Comparison of ENCODE assay signal across 23 cellular contexts in the genomic region with DNA sequence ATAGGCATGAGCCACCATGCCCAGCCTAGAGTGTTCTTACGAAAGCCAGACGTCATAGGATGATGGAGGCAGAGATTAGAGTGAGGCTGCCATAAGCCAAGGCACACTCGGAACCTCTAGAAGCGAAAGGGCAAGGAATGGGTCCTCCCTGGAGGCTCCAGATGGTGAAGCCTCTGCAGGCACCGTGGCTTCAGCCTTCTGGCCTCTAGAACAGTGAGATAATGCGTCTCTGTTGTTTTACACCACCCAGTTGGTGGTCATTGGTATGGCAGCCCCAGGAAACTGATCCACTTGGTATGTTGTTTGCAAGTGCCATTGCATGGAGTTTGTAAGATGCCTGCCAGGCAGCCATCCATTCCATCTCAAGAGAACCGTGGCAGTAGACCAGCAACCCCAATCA.
DNase-seq lines count a peak whose midpoint lies in the region; ATAC-seq and FAIRE-seq lines count a peak whose summit lies in the region.
"Had no signal": no experiment of that assay in that cellular context is flagged by ENCODE, and none has a peak within 500 bp of the region (broad histone marks: within the 10 kb centered on the region; RNA-seq: fewer than 3 reads in every experiment).

No MANE protein-coding gene starts in this region.

- H3K36me3 Mint-ChIP-seq in activated CD8-positive, alpha-beta memory T cell treated with anti-CD3 and anti-CD28 coated beads, Interleukin-2, amount 10 ng/mL, durations not matched to agents 7 days and 5 days = no peaks in the 10 kb centered on the region
- H3K36me3 Mint-ChIP-seq: CD4-positive, CD25-positive, alpha-beta regulatory T cell; CD8-positive, alpha-beta T cell had no signal

- peak; percentile 19 for DNase-seq in activated CD8-positive, alpha-beta memory T cell treated with anti-CD3 and anti-CD28 coated beads for 24 hours
- DNase-seq in activated CD8-positive, alpha-beta memory T cell treated with anti-CD3 and anti-CD28 coated beads, Interleukin-2, amount 50 U/mL, for 4 hours = no peak
- peak; percentile 18 for DNase-seq in activated CD8-positive, alpha-beta memory T cell treated with anti-CD3 and anti-CD28 coated beads, Interleukin-2, amount 10 ng/mL, durations not matched to agents 7 days and 5 days
- DNase-seq in islet precursor cell = peak; percentile 5
- no peak for DNase-seq in trophoblast cell
- no peak for DNase-seq in urothelium cell line (ENCODE audit: low spot score)
- DNase-seq in amniotic stem cell (lab: John Stamatoyannopoulos, UW) = no peak
- DNase-seq: Caco-2; CD4-positive, CD25-positive, alpha-beta regulatory T cell; DND-41; H9 had no signal

- no peak overlapping the region for H2BK5ac ChIP-seq in trophoblast cell (ENCODE audit: low read depth, low read length, poor library complexity)

- no CpG with 5 or more reads among the region's 7 CpGs for WGBS in trophoblast cell (ENCODE audit: extremely low coverage, insufficient coverage, insufficient read length)

- FAIRE-seq in urothelium cell line (lab: Jason Lieb, UNC) = no peak
- FAIRE-seq: A204.1, G401.6, GM12892, GM19239 had no signal

- H4K12ac ChIP-seq in trophoblast cell (ENCODE audit: low read depth, low read length) = no peak overlapping the region

- H3K4me3 ChIP-seq in trophoblast cell (ENCODE audit: low read depth, low read length) = peak overlapping the region; percentile 44
- H3K4me3 ChIP-seq: BLaER1, GM23338 had no signal

- no peak overlapping the region for H3K27ac ChIP-seq in trophoblast cell (ENCODE audit: low read depth, low read length)
- H3K27ac ChIP-seq: 22Rv1, BLaER1, C4-2B had no signal

- no peak overlapping the region for H3K23ac ChIP-seq in trophoblast cell (ENCODE audit: low read length)

- H3K27me3 ChIP-seq in trophoblast cell (ENCODE audit: insufficient read depth, low read length) = no peaks in the 10 kb centered on the region
- H3K27me3 ChIP-seq: BLaER1 had no signal

- no peaks in the 10 kb centered on the region for H3K79me1 ChIP-seq in trophoblast cell (ENCODE audit: low read length)

- no peaks in the 10 kb centered on the region for H3K27me3 Mint-ChIP-seq in activated CD8-positive, alpha-beta memory T cell treated with anti-CD3 and anti-CD28 coated beads, Interleukin-2, amount 10 ng/mL, durations not matched to agents 7 days and 5 days
- H3K27me3 Mint-ChIP-seq: B cell; CD4-positive, CD25-positive, alpha-beta regulatory T cell had no signal

- no peak overlapping the region for H2AFZ ChIP-seq in trophoblast cell (ENCODE audit: insufficient read depth, low read length, poor library complexity)
- H2AFZ ChIP-seq: GM23338 had no signal

- no peak overlapping the region for H3K9ac ChIP-seq in trophoblast cell (ENCODE audit: low read length)
- H3K9ac ChIP-seq: BLaER1 had no signal

- no peak overlapping the region for H2BK120ac ChIP-seq in trophoblast cell (ENCODE audit: insufficient read depth, low read length, poor library complexity)

- no peak overlapping the region for H3K4ac ChIP-seq in trophoblast cell (ENCODE audit: low read depth, low read length)

- peaks cover 9% of the 10 kb centered on the region for H3K9me3 Mint-ChIP-seq in activated CD8-positive, alpha-beta memory T cell treated with anti-CD3 and anti-CD28 coated beads, Interleukin-2, amount 10 ng/mL, durations not matched to agents 7 days and 5 days (ENCODE audit: low read depth)
- H3K9me3 Mint-ChIP-seq: CD8-positive, alpha-beta T cell had no signal

- H3K4me3 Mint-ChIP-seq in activated CD8-positive, alpha-beta memory T cell treated with anti-CD3 and anti-CD28 coated beads, Interleukin-2, amount 10 ng/mL, durations not matched to agents 7 days and 5 days = no peak overlapping the region
- H3K4me3 Mint-ChIP-seq: B cell; CD4-positive, CD25-positive, alpha-beta regulatory T cell; CD8-positive, alpha-beta T cell; GM23338; H9 had no signal

- no peaks in the 10 kb centered on the region for H3K79me2 ChIP-seq in trophoblast cell (ENCODE audit: control insufficient read depth, insufficient read depth, low read length, poor library complexity)

- H3K18ac ChIP-seq in trophoblast cell (ENCODE audit: low read length) = no peak overlapping the region

- CTCF ChIA-PET in activated CD8-positive, alpha-beta memory T cell treated with anti-CD3 and anti-CD28 coated beads, Interleukin-2, amount 10 ng/mL, durations not matched to agents 7 days and 5 days (lab: Charles Lee) = no interaction called here

- no peak overlapping the region for H2BK12ac ChIP-seq in trophoblast cell (ENCODE audit: low read length)

- no peak overlapping the region for H3K4me2 ChIP-seq in trophoblast cell (ENCODE audit: low read length)
- H3K4me2 ChIP-seq: BLaER1, GM23338 had no signal

- H3K14ac ChIP-seq in trophoblast cell (ENCODE audit: low read length) = no peak overlapping the region

- no peak overlapping the region for H4K91ac ChIP-seq in trophoblast cell (ENCODE audit: low read depth, low read length)

- no peak overlapping the region for H3K27ac Mint-ChIP-seq in activated CD8-positive, alpha-beta memory T cell treated with anti-CD3 and anti-CD28 coated beads, Interleukin-2, amount 10 ng/mL, durations not matched to agents 7 days and 5 days
- H3K27ac Mint-ChIP-seq: B cell; CD4-positive, CD25-positive, alpha-beta regulatory T cell; CD8-positive, alpha-beta T cell; GM23338; H9 had no signal

- H3K36me3 ChIP-seq in trophoblast cell (ENCODE audit: control insufficient read depth in 1 of 2, insufficient read depth in 2 of 2, low read length in 2 of 2) = no peaks in the 10 kb centered on the region
- H3K36me3 ChIP-seq: BLaER1 had no signal

- no peaks in the 10 kb centered on the region for H3K4me1 Mint-ChIP-seq in activated CD8-positive, alpha-beta memory T cell treated with anti-CD3 and anti-CD28 coated beads, Interleukin-2, amount 10 ng/mL, durations not matched to agents 7 days and 5 days
- H3K4me1 Mint-ChIP-seq: B cell; CD4-positive, CD25-positive, alpha-beta regulatory T cell; GM23338; H9 had no signal

- no peak for ATAC-seq in activated CD8-positive, alpha-beta memory T cell treated with anti-CD3 and anti-CD28 coated beads, Interleukin-2, amount 10 ng/mL, durations not matched to agents 7 days and 5 days
- ATAC-seq in HG03159 (IDR thresholded peaks at IDR 0.05; ENCODE audit: unreplicated experiment) = no peak
- ATAC-seq: CD8-positive, alpha-beta T cell; GM23338; HCT116 had no signal

- H4K8ac ChIP-seq in trophoblast cell (ENCODE audit: low read depth, low read length) = no peak overlapping the region

- peaks cover 55% of the 10 kb centered on the region for H3K9me3 ChIP-seq in trophoblast cell (ENCODE audit: insufficient read depth, low read depth, low read length)
- H3K9me3 ChIP-seq: BLaER1, Caco-2 had no signal

- no peak overlapping the region for H2AK5ac ChIP-seq in trophoblast cell (ENCODE audit: low read length)

- no peaks in the 10 kb centered on the region for H3K4me1 ChIP-seq in trophoblast cell (ENCODE audit: control insufficient read depth in 1 of 2, insufficient read depth in 2 of 2, low read length in 2 of 2)
- H3K4me1 ChIP-seq: BLaER1, Caco-2 had no signal

Comparison
In these comparisons a context has a peak if more than half of its experiments do, and no peak if none do; other contexts are left out.
1. DNase-seq: peak in activated CD8-positive, alpha-beta memory T cell treated with anti-CD3 and anti-CD28 coated beads for 24 hours (single experiment), activated CD8-positive, alpha-beta memory T cell treated with anti-CD3 and anti-CD28 coated beads, Interleukin-2, amount 10 ng/mL, durations not matched to agents 7 days and 5 days (single experiment) and islet precursor cell (single experiment); none in activated CD8-positive, alpha-beta memory T cell treated with anti-CD3 and anti-CD28 coated beads, Interleukin-2, amount 50 U/mL, for 4 hours (single experiment), trophoblast cell (0 of 2), urothelium cell line (single experiment) and amniotic stem cell (single experiment).